ENCODE assay signal across 29 cellular contexts in genomic region chr12:100745378-100746071, GRCh38. TPM values are rescaled to one million over a fixed set of nuclear protein-coding genes. Genes with fewer than 3 reads are reported as not detected.
"Had no signal": no experiment of that assay in that cellular context is flagged by ENCODE, and none has a peak within 500 bp of the region (broad histone marks: within the 10 kb centered on the region; RNA-seq: fewer than 3 reads in every experiment).

No MANE protein-coding gene starts in this region.

- H3K9ac ChIP-seq: neural progenitor cell, parathyroid adenoma had no signal

- H3K4me2 ChIP-seq: neural progenitor cell, smooth muscle cell had no signal

- DNase-seq: natural killer cell; occipital lobe; ovary; posterior cingulate gyrus; psoas muscle; right cardiac atrium; spleen; stimulated activated CD4-positive, alpha-beta T cell treated with anti-CD3 and anti-CD28 coated beads, Interleukin-12 subunit alpha, Interleukin-12 subunit beta, amount 100 ng/mL, for 4 hours; stimulated activated CD4-positive, alpha-beta T cell treated with anti-CD3 and anti-CD28 coated beads, Interleukin-1b, Interleukin-23, amount 100 ng/mL, for 48 hours; stimulated activated CD4-positive, alpha-beta T cell treated with anti-CD3 and anti-CD28 coated beads, Interleukin-4, amount 100 ng/mL, for 1 hour; stimulated activated CD4-positive, alpha-beta T cell treated with anti-CD3 and anti-CD28 coated beads, Interleukin-4, amount 100 ng/mL, for 4 hours; stimulated activated CD8-positive, alpha-beta memory T cell treated with anti-CD3 and anti-CD28 coated beads, Interleukin-4, amount 100 ng/mL, for 48 hours; stimulated activated naive CD4-positive, alpha-beta T cell; stimulated activated naive CD8-positive, alpha-beta T cell treated with anti-CD3 and anti-CD28 coated beads, Interleukin-15, amount 100 ng/mL, for 72 hours; stimulated activated naive CD8-positive, alpha-beta T cell treated with anti-CD3 and anti-CD28 coated beads, Interleukin-15, Interleukin-2, amounts not matched to agents 100 U/mL and 50 U/mL, for 24 hours; substantia nigra; testis; tibial artery; transverse colon; upper lobe of right lung; uterus had no signal

- H2AFZ ChIP-seq: neural progenitor cell, parathyroid adenoma had no signal

- H3K4me3 ChIP-seq: neural progenitor cell, ovary, psoas muscle, skin epidermis, smooth muscle cell, spleen, suprapubic skin, testis, tibial artery, transverse colon, upper lobe of right lung, uterus had no signal

- H3K27me3 ChIP-seq: neural progenitor cell, ovary, suprapubic skin, testis, tibial artery, transverse colon, upper lobe of right lung, uterus had no signal

- H3K79me2 ChIP-seq: parathyroid adenoma had no signal

- H3K36me3 ChIP-seq: neural progenitor cell, ovary, spleen, suprapubic skin, tibial artery, transverse colon, upper lobe of right lung, uterus had no signal

- H3K4me1 ChIP-seq: neural progenitor cell, parathyroid adenoma, psoas muscle, spleen, suprapubic skin, testis, tibial artery, transverse colon, upper lobe of right lung, uterus had no signal

- ATAC-seq: natural killer cell; psoas muscle; right cardiac atrium; sciatic nerve; stimulated activated memory B cell treated with anti-CD40 and anti-IgM and Interleukin-4, amounts not matched to agents 10 μg/mL and 1 μg/mL and 100 μg/mL, for 72 hours; stimulated activated naive CD8-positive, alpha-beta T cell treated with anti-CD3 and anti-CD28 coated beads, Interleukin-15, amount 100 ng/mL, for 72 hours; stimulated activated naive CD8-positive, alpha-beta T cell treated with anti-CD3 and anti-CD28 coated beads, Interleukin-15, Interleukin-2, amounts not matched to agents 100 U/mL and 50 U/mL, for 24 hours; upper lobe of right lung had no signal

- H3K9me3 ChIP-seq: ovary, psoas muscle, suprapubic skin, testis, transverse colon, upper lobe of right lung, uterus had no signal

- H3K27ac ChIP-seq: neural progenitor cell, ovary, parathyroid adenoma, psoas muscle, skin epidermis, spleen, suprapubic skin, testis, tibial artery, transverse colon, upper lobe of right lung, uterus had no signal

RNA-seq across cellular contexts. Expression of gene ANO4, which starts 49.1 kb away (rescaled TPM):
- total RNA-seq: natural killer cell, osteoblast had no signal
- polyA plus RNA-seq: spleen had no signal
